In the genomic region with DNA sequence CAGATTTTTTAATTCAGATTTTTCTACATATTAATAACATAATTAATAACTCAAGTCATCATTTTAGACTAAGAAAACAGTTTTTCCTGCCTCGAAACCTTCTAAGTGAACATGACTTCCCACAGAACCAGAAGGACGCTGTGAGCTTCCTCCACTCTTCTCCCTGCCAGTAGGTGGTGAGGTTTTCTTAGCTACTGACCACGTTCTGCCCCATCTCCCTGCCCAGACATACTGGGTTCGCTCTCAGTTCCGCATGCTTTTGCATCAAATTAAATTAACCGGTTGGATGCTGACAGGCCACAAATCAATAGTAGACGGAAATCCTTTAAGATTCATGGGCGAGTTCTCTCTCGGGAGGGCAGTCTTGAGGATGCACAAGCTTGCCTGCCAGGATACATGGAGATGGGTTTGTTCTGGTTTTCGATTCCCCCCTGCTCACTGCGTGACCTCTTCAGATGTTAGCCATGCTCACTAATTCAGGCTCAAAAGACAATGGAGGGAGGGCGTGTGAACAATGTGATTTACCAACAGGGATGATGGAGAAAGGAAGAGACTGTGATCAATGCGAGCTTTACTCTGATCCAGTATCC, we compare ENCODE assay signal across 9 cellular contexts.
DNase-seq lines count a peak whose midpoint lies in the region; ATAC-seq and TF ChIP-seq lines count a peak whose summit lies in the region.
"Had no signal": no experiment of that assay in that cellular context is flagged by ENCODE, and none has a peak within 500 bp of the region (broad histone marks: within the 10 kb centered on the region; RNA-seq: fewer than 3 reads in every experiment).

No MANE protein-coding gene starts in this region.

- TF ChIP-seq POLR2A in upper lobe of left lung (IDR thresholded peaks at IDR 0.05) = no peak

- no peaks in the 10 kb centered on the region for H3K4me1 Mint-ChIP-seq in HFFc6 (ENCODE audit: low read depth)
- H3K4me1 Mint-ChIP-seq in WTC11 = peaks cover 12% of the 10 kb centered on the region

- ATAC-seq in WTC11 (peak; percentile 71), GM21528 (IDR thresholded peaks at IDR 0.05; ENCODE audit: low FRiP score, unreplicated experiment) (no peak), upper lobe of left lung (ENCODE audit: low FRiP score in 2 of 2) (no peak)

- H2BK5ac ChIP-seq in mesendoderm (ENCODE audit: low read length) = no peak overlapping the region

- H3K4me2 ChIP-seq in mesendoderm (ENCODE audit: low read length) = no peak overlapping the region

- no peaks in the 10 kb centered on the region for H3K27me3 ChIP-seq in mesendoderm (ENCODE audit: insufficient read depth, low read length, poor library complexity)
- no peaks in the 10 kb centered on the region for H3K27me3 ChIP-seq in upper lobe of left lung

- H3K56ac ChIP-seq in mesendoderm (ENCODE audit: low read length) = no peak overlapping the region

- POLR2A ChIA-PET in WTC11 (lab: Charles Lee) = no interaction called here

- no peak overlapping the region for H2BK120ac ChIP-seq in mesendoderm (ENCODE audit: low read depth, low read length)

- peaks cover 10% of the 10 kb centered on the region for H3K9me3 Mint-ChIP-seq in HFFc6
- H3K9me3 Mint-ChIP-seq in WTC11 = no peaks in the 10 kb centered on the region

- H3K79me1 ChIP-seq in mesendoderm (ENCODE audit: low read length) = no peaks in the 10 kb centered on the region

- no peak overlapping the region for H3K4me3 ChIP-seq in mesendoderm (ENCODE audit: low read length)
- H3K4me3 ChIP-seq in upper lobe of left lung = no peak overlapping the region

- H3K36me3 ChIP-seq in mesendoderm (ENCODE audit: control insufficient read depth, insufficient read depth, low read length) = no peaks in the 10 kb centered on the region
- no peaks in the 10 kb centered on the region for H3K36me3 ChIP-seq in upper lobe of left lung

- H3K36me3 Mint-ChIP-seq in HFFc6 (ENCODE audit: low read depth) = peaks cover 4% of the 10 kb centered on the region; the same call in 1 of the 2 replicates
- H3K36me3 Mint-ChIP-seq in WTC11 = no peaks in the 10 kb centered on the region

- H3K9me3 ChIP-seq in upper lobe of left lung = no peaks in the 10 kb centered on the region

- WGBS in mesendoderm (ENCODE audit: extremely low coverage, insufficient coverage, low lambda C conversion rate) = no CpG with 5 or more reads among the region's 13 CpGs
- 41 to 44% methylated on average over 13 of the region's 13 CpGs for WGBS in upper lobe of left lung, 2 donors

- H3K27ac ChIP-seq in mesendoderm (ENCODE audit: low read depth, low read length) (no peak overlapping the region), upper lobe of left lung (no peak overlapping the region)

- H3K27ac Mint-ChIP-seq in HFFc6 = no peak overlapping the region
- no peak overlapping the region for H3K27ac Mint-ChIP-seq in WTC11

- no peaks in the 10 kb centered on the region for H3K79me2 ChIP-seq in mesendoderm (ENCODE audit: control insufficient read depth, insufficient read depth, low read length)

- no peak overlapping the region for H2BK15ac ChIP-seq in mesendoderm (replicated peaks; ENCODE audit: low read depth)

- peak; percentile 92 for DNase-seq in DMS79 treated with DMSO at 0.1 percent for 48 hours (lab: John Stamatoyannopoulos, UW)
- no peak for DNase-seq in HFFc6
- DNase-seq in WTC11 (ENCODE audit: low spot score) = no peak
- DNase-seq in mesendoderm = peak; percentile 37
- no peak for DNase-seq in SHP77 (lab: John Stamatoyannopoulos, UW)
- no peak for DNase-seq in HK-2 (ENCODE audit: unreplicated experiment)
- DNase-seq in upper lobe of left lung = no peak
- DNase-seq: stimulated activated naive CD4-positive, alpha-beta T cell treated with Interleukin-2 at 50 U/mL for 16 hours had no signal

- H3K27me3 Mint-ChIP-seq in HFFc6 (ENCODE audit: insufficient read depth) (no peaks in the 10 kb centered on the region), WTC11 (ENCODE audit: low read depth) (no peaks in the 10 kb centered on the region; the same call in 1 of the 2 replicates)

- TF ChIP-seq EP300 in upper lobe of left lung (IDR thresholded peaks at IDR 0.05) = no peak

- no peak overlapping the region for H3K18ac ChIP-seq in mesendoderm (ENCODE audit: low read length)

- H3K4ac ChIP-seq in mesendoderm (ENCODE audit: low read depth, low read length) = no peak overlapping the region

- CTCF ChIA-PET in WTC11 (lab: Charles Lee) = interaction anchor here (0.6 to 0.7 kb wide), 2 partner anchors 123 to 285 kb away, joined by 3 read pairs; no protein-coding TSS in a partner anchor

- H3K23ac ChIP-seq in mesendoderm (ENCODE audit: low read length) = no peak overlapping the region

- peak; percentile 13; the same call in 1 of the 2 replicates for TF ChIP-seq CTCF in HFFc6 (IDR thresholded peaks at IDR 0.05)
- no peak for TF ChIP-seq CTCF in WTC11 (IDR thresholded peaks at IDR 0.05)
- TF ChIP-seq CTCF in upper lobe of left lung (IDR thresholded peaks at IDR 0.05) = no peak

- peak overlapping the region; percentile 21; the same call in 1 of the 2 replicates for H3K4me3 Mint-ChIP-seq in HFFc6
- no peak overlapping the region for H3K4me3 Mint-ChIP-seq in WTC11

- H3K4me1 ChIP-seq in mesendoderm (ENCODE audit: control insufficient read depth, low read depth, low read length) = no peaks in the 10 kb centered on the region
- no peaks in the 10 kb centered on the region for H3K4me1 ChIP-seq in upper lobe of left lung

- H3K9ac ChIP-seq in mesendoderm (ENCODE audit: low read length) = no peak overlapping the region

- no peak overlapping the region for H4K5ac ChIP-seq in mesendoderm (ENCODE audit: low read length)

- H2AK5ac ChIP-seq in mesendoderm (ENCODE audit: low read length) = no peak overlapping the region

- no peak overlapping the region for H4K8ac ChIP-seq in mesendoderm (ENCODE audit: low read depth, low read length)

TF ChIP-seq in WTC11, 78 proteins besides CTCF, POLR2A, EP300 and RAD21:
- TF ChIP-seq ATF1 (CRISPR knock-in tag; IDR thresholded peaks at IDR 0.05) = no peak
- TF ChIP-seq, protein P1, sequence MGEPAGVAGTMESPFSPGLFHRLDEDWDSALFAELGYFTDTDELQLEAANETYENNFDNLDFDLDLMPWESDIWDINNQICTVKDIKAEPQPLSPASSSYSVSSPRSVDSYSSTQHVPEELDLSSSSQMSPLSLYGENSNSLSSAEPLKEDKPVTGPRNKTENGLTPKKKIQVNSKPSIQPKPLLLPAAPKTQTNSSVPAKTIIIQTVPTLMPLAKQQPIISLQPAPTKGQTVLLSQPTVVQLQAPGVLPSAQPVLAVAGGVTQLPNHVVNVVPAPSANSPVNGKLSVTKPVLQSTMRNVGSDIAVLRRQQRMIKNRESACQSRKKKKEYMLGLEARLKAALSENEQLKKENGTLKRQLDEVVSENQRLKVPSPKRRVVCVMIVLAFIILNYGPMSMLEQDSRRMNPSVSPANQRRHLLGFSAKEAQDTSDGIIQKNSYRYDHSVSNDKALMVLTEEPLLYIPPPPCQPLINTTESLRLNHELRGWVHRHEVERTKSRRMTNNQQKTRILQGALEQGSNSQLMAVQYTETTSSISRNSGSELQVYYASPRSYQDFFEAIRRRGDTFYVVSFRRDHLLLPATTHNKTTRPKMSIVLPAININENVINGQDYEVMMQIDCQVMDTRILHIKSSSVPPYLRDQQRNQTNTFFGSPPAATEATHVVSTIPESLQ (CRISPR knock-in tag; IDR thresholded peaks at IDR 0.05) = no peak
- no peak for TF ChIP-seq NR1H2 (CRISPR knock-in tag; IDR thresholded peaks at IDR 0.05)

Comparison
In these comparisons a context has a peak if more than half of its experiments do, and no peak if none do; other contexts are left out.
1. DNase-seq: peak in DMS79 treated with DMSO at 0.1 percent for 48 hours (single experiment) and mesendoderm (single experiment); none in HFFc6 (single experiment), WTC11 (single experiment), SHP77 (0 of 2), HK-2 (single experiment) and upper lobe of left lung (0 of 2).